ENCODE assay signal across 1 cellular context in the genomic region with DNA sequence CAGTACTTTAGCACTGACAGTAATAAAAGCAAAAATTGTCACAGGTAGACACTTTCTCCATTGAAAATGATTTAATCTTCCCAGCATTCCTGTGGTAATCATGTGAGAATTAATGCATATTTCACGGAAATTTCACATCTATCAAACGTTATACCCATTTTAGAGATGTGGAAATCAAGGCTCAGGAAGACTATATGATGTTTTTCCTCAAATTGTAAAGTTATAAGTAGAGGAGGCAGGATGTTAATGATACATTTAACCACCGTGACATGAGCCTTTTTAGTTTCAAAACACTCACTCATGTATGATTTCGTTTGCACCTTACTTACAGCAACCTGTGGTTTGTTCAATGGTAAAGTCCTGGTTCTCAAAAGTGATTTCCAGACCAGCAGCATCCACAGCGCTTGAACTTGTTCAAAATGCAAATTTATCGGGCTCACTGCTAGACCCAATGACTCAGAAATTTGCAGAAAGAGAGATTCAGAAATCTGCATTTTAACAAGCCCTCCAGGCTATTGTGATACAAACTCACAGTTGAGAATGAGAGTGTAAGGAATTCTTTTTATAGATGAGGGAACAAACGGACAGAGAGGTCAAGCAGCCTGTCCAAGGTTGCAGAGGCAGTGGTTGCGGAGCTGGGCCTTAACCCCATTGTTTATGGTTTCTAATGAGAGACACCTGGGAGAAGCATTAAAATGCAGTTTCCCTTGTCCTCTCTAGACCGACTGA.
TF ChIP-seq lines count a peak whose summit lies in the region.

No MANE protein-coding gene starts in this region.

TF ChIP-seq in A549, 52 proteins besides CTCF, POLR2A, EP300 and RAD21 (continued from another document):
- TF ChIP-seq, protein P1, sequence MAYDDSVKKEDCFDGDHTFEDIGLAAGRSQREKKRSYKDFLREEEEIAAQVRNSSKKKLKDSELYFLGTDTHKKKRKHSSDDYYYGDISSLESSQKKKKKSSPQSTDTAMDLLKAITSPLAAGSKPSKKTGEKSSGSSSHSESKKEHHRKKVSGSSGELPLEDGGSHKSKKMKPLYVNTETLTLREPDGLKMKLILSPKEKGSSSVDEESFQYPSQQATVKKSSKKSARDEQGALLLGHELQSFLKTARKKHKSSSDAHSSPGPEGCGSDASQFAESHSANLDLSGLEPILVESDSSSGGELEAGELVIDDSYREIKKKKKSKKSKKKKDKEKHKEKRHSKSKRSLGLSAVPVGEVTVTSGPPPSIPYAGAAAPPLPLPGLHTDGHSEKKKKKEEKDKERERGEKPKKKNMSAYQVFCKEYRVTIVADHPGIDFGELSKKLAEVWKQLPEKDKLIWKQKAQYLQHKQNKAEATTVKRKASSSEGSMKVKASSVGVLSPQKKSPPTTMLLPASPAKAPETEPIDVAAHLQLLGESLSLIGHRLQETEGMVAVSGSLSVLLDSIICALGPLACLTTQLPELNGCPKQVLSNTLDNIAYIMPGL (CRISPR knock-in tag; IDR thresholded peaks at IDR 0.05; ENCODE audit: borderline replicate concordance) = no peak
- TF ChIP-seq HDAC2 (IDR thresholded peaks at IDR 0.05) (peak; percentile 85), SMC3 (IDR thresholded peaks at IDR 0.05) (no peak), FOSL2 (IDR thresholded peaks at IDR 0.05) (no peak), FOSL2 (CRISPR knock-in tag; IDR thresholded peaks at IDR 0.05) (no peak), MAZ (IDR thresholded peaks at IDR 0.05; ENCODE audit: borderline replicate concordance, low read depth, low read length) (no peak), HOXB5 (CRISPR knock-in tag; IDR thresholded peaks at IDR 0.05) (no peak), CBX2 (IDR thresholded peaks at IDR 0.05; ENCODE audit: borderline replicate concordance, low read depth) (no peak)
- TF ChIP-seq, protein P2, sequence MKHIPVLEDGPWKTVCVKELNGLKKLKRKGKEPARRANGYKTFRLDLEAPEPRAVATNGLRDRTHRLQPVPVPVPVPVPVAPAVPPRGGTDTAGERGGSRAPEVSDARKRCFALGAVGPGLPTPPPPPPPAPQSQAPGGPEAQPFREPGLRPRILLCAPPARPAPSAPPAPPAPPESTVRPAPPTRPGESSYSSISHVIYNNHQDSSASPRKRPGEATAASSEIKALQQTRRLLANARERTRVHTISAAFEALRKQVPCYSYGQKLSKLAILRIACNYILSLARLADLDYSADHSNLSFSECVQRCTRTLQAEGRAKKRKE (CRISPR knock-in tag; IDR thresholded peaks at IDR 0.05; ENCODE audit: low read depth) = no peak
TF ChIP-seq in A549: peak in this region for 2.
